22 cellular contexts compared by ENCODE assay signal in genomic region chr17:32155896-32156295, GRCh38.
"Had no signal": no experiment of that assay in that cellular context is flagged by ENCODE, and none has a peak within 500 bp of the region (broad histone marks: within the 10 kb centered on the region; RNA-seq: fewer than 3 reads in every experiment).

No MANE protein-coding gene starts in this region.

- H3K27me3 ChIP-seq: brain microvascular endothelial cell, cardiac muscle cell had no signal

- DNase-seq: activated CD4-positive, alpha-beta memory T cell treated with anti-CD3 and anti-CD28 coated beads for 36 hours; activated CD4-positive, alpha-beta T cell treated with anti-CD3 and anti-CD28 coated beads, Interleukin-2, amount 10 ng/mL, durations not matched to agents 7 days and 5 days; activated CD4-positive, CD25-positive, alpha-beta regulatory T cell; activated effector memory CD4-positive, alpha-beta T cell treated with anti-CD3 and anti-CD28 coated beads, Interleukin-2, amount 50 U/mL, for 16 hours; activated naive CD4-positive, alpha-beta T cell treated with Interleukin-2 at 50 U/mL for 16 hours; activated naive CD8-positive, alpha-beta T cell treated with anti-CD3 and anti-CD28 coated beads, Interleukin-2, amount 50 U/mL, for 24 hours; activated T-cell treated with anti-CD3 and anti-CD28 coated beads, Interleukin-2, amount 50 U/mL, for 4 hours; amygdala; brain microvascular endothelial cell; Kasumi-1; NCI-H1105 treated with DMSO at 0.1 percent for 48 hours; NCI-H1436 treated with DMSO at 0.1 percent for 48 hours; NCI-H187; NCI-H2081; NCI-H446; NCI-H748 treated with DMSO at 0.1 percent for 48 hours; PC-9; SHP77 treated with DMSO at 0.1 percent for 48 hours; T-helper 17 cell; T-helper 9 cell had no signal

- H3K27ac Mint-ChIP-seq: activated CD4-positive, alpha-beta memory T cell treated with anti-CD3 and anti-CD28 coated beads for 36 hours; activated CD4-positive, alpha-beta T cell treated with anti-CD3 and anti-CD28 coated beads, Interleukin-2, amount 10 ng/mL, durations not matched to agents 7 days and 5 days; activated naive CD4-positive, alpha-beta T cell treated with anti-CD3 and anti-CD28 coated beads, Interleukin-2, amount 50 U/mL, for 72 hours; activated naive CD8-positive, alpha-beta T cell treated with anti-CD3 and anti-CD28 coated beads, Interleukin-2, amount 50 U/mL, for 24 hours; T-helper 17 cell had no signal

- H3K27ac ChIP-seq: brain microvascular endothelial cell, cardiac muscle cell, PC-9 had no signal

- H3K9me3 Mint-ChIP-seq: activated CD4-positive, alpha-beta memory T cell treated with anti-CD3 and anti-CD28 coated beads for 36 hours; activated CD4-positive, alpha-beta T cell treated with anti-CD3 and anti-CD28 coated beads, Interleukin-2, amount 10 ng/mL, durations not matched to agents 7 days and 5 days; activated naive CD4-positive, alpha-beta T cell treated with anti-CD3 and anti-CD28 coated beads, Interleukin-2, amount 50 U/mL, for 72 hours; activated naive CD8-positive, alpha-beta T cell treated with anti-CD3 and anti-CD28 coated beads, Interleukin-2, amount 50 U/mL, for 24 hours; activated T-cell treated with anti-CD3 and anti-CD28 coated beads, Interleukin-2, amount 50 U/mL, for 4 hours had no signal

- H3K4me3 Mint-ChIP-seq: activated CD4-positive, alpha-beta memory T cell treated with anti-CD3 and anti-CD28 coated beads for 36 hours; activated CD4-positive, alpha-beta T cell treated with anti-CD3 and anti-CD28 coated beads, Interleukin-2, amount 10 ng/mL, durations not matched to agents 7 days and 5 days; activated naive CD8-positive, alpha-beta T cell treated with anti-CD3 and anti-CD28 coated beads, Interleukin-2, amount 50 U/mL, for 24 hours; activated T-cell treated with anti-CD3 and anti-CD28 coated beads, Interleukin-2, amount 50 U/mL, for 4 hours; T-helper 17 cell had no signal

- ATAC-seq: activated naive CD4-positive, alpha-beta T cell treated with anti-CD3 and anti-CD28 coated beads, Interleukin-2, amount 50 U/mL, for 72 hours; activated naive CD8-positive, alpha-beta T cell treated with anti-CD3 and anti-CD28 coated beads, Interleukin-2, amount 50 U/mL, for 24 hours; activated T-cell treated with anti-CD3 and anti-CD28 coated beads, Interleukin-2, amount 50 U/mL, for 4 hours; T-helper 17 cell had no signal

- H3K4me3 ChIP-seq: cardiac muscle cell, PC-9 had no signal
